ENCODE assay signal across 24 cellular contexts in genomic region chr2:128436498-128437180, GRCh38.
DNase-seq lines count a peak whose midpoint lies in the region; ATAC-seq and TF ChIP-seq lines count a peak whose summit lies in the region.
"Had no signal": no experiment of that assay in that cellular context is flagged by ENCODE, and none has a peak within 500 bp of the region (broad histone marks: within the 10 kb centered on the region; RNA-seq: fewer than 3 reads in every experiment).

No MANE protein-coding gene starts in this region.

- H3K27ac ChIP-seq in RWPE2 (ENCODE audit: poor library complexity, severe bottlenecking): no peak overlapping the region
- H3K27ac ChIP-seq: hepatocyte, left ventricle myocardium inferior, neural progenitor cell, transverse colon had no signal

- peak; percentile 31 for DNase-seq in activated effector memory CD4-positive, alpha-beta T cell treated with anti-CD3 and anti-CD28 coated beads, Interleukin-2, amount 50 U/mL, for 16 hours
- no peak for DNase-seq in activated effector memory CD4-positive, alpha-beta T cell treated with Interleukin-2 at 50 U/mL for 16 hours
- DNase-seq in RWPE2 (ENCODE audit: low spot score) (peak; percentile 32), islet precursor cell (peak; percentile 12), type B pancreatic cell (ENCODE audit: extremely low spot score, unreplicated experiment) (peak; percentile 1), NCI-H82 (lab: John Stamatoyannopoulos, UW) (no peak)
- DNase-seq in central memory CD4-positive, alpha-beta T cell: no peak
- DNase-seq: activated CD4-positive, CD25-positive, alpha-beta regulatory T cell treated with anti-CD3 and anti-CD28 coated beads, Interleukin-2, amount 50 U/mL, for 72 hours; activated naive CD4-positive, alpha-beta T cell treated with anti-CD3 and anti-CD28 coated beads, Interleukin-2, amount 10 ng/mL, durations not matched to agents 7 days and 5 days; activated T-cell treated with anti-CD3 and anti-CD28 coated beads, Interleukin-2, amount 50 U/mL, for 4 hours; amygdala; foreskin melanocyte; immature natural killer cell; left ventricle myocardium inferior; MG63; NCI-H1417 treated with DMSO at 0.1 percent for 48 hours; stimulated activated CD4-positive, alpha-beta T cell treated with anti-CD3 and anti-CD28 coated beads, Interleukin-4, amount 100 ng/mL, for 1 hour; stimulated activated naive CD4-positive, alpha-beta T cell; SW 1271; transverse colon had no signal

- H3K27me3 ChIP-seq in RWPE2 (ENCODE audit: insufficient read depth, poor library complexity, severe bottlenecking): no peaks in the 10 kb centered on the region
- H3K27me3 ChIP-seq: hepatocyte, MG63, neural progenitor cell, transverse colon had no signal

- H3K4me1 Mint-ChIP-seq in type B pancreatic cell (ENCODE audit: unreplicated experiment): peaks cover 28% of the 10 kb centered on the region
- H3K4me1 Mint-ChIP-seq: activated naive CD4-positive, alpha-beta T cell treated with anti-CD3 and anti-CD28 coated beads, Interleukin-2, amount 10 ng/mL, durations not matched to agents 7 days and 5 days; immature natural killer cell had no signal

- H3K4me3 ChIP-seq in RWPE2 (ENCODE audit: severe bottlenecking): no peak overlapping the region
- H3K4me3 ChIP-seq: hepatocyte, left ventricle myocardium inferior, MG63, neural progenitor cell, transverse colon had no signal

- TF ChIP-seq CTCF in RWPE2 (IDR thresholded peaks at IDR 0.05; ENCODE audit: poor library complexity, severe bottlenecking): no peak
- TF ChIP-seq CTCF in type B pancreatic cell (conservative IDR thresholded peaks at IDR 0.05): no peak

- H3K9me3 Mint-ChIP-seq in type B pancreatic cell: peaks cover 4% of the 10 kb centered on the region
- H3K9me3 Mint-ChIP-seq: activated naive CD4-positive, alpha-beta T cell treated with anti-CD3 and anti-CD28 coated beads, Interleukin-2, amount 10 ng/mL, durations not matched to agents 7 days and 5 days had no signal

- H3K27me3 Mint-ChIP-seq in type B pancreatic cell: no peaks in the 10 kb centered on the region

- ATAC-seq in RWPE2 (ENCODE audit: low read depth): no peak
- ATAC-seq in GM19324 (IDR thresholded peaks at IDR 0.05; ENCODE audit: low FRiP score, unreplicated experiment): no peak
- ATAC-seq: activated T-cell treated with anti-CD3 and anti-CD28 coated beads, Interleukin-2, amount 50 U/mL, for 4 hours had no signal

- H3K4me3 Mint-ChIP-seq in type B pancreatic cell: no peak overlapping the region
- H3K4me3 Mint-ChIP-seq: activated naive CD4-positive, alpha-beta T cell treated with anti-CD3 and anti-CD28 coated beads, Interleukin-2, amount 10 ng/mL, durations not matched to agents 7 days and 5 days; activated T-cell treated with anti-CD3 and anti-CD28 coated beads, Interleukin-2, amount 50 U/mL, for 4 hours; IgD-negative memory B cell; immature natural killer cell; neural progenitor cell had no signal

- H3K4me1 ChIP-seq in RWPE2 (ENCODE audit: insufficient read depth, poor library complexity, severe bottlenecking): no peaks in the 10 kb centered on the region
- H3K4me1 ChIP-seq: neural progenitor cell, transverse colon had no signal

- no peaks in the 10 kb centered on the region for H3K36me3 ChIP-seq in RWPE2 (ENCODE audit: low read depth)
- H3K36me3 ChIP-seq: left ventricle myocardium inferior, MG63, neural progenitor cell, transverse colon had no signal

- H3K36me3 Mint-ChIP-seq in type B pancreatic cell: no peaks in the 10 kb centered on the region
- H3K36me3 Mint-ChIP-seq: activated naive CD4-positive, alpha-beta T cell treated with anti-CD3 and anti-CD28 coated beads, Interleukin-2, amount 10 ng/mL, durations not matched to agents 7 days and 5 days; immature natural killer cell; neural progenitor cell had no signal

- H3K27ac Mint-ChIP-seq in type B pancreatic cell: no peak overlapping the region
- H3K27ac Mint-ChIP-seq: activated naive CD4-positive, alpha-beta T cell treated with anti-CD3 and anti-CD28 coated beads, Interleukin-2, amount 10 ng/mL, durations not matched to agents 7 days and 5 days; IgD-negative memory B cell; immature natural killer cell had no signal

- no peaks in the 10 kb centered on the region for H3K9me3 ChIP-seq in RWPE2 (ENCODE audit: severe bottlenecking)
- H3K9me3 ChIP-seq: left ventricle myocardium inferior, MG63, transverse colon had no signal

Comparison
In these comparisons a context has a peak if more than half of its experiments do, and no peak if none do; other contexts are left out.
1. DNase-seq: peak in activated effector memory CD4-positive, alpha-beta T cell treated with anti-CD3 and anti-CD28 coated beads, Interleukin-2, amount 50 U/mL, for 16 hours (single experiment), RWPE2 (single experiment), islet precursor cell (single experiment) and type B pancreatic cell (single experiment); none in activated effector memory CD4-positive, alpha-beta T cell treated with Interleukin-2 at 50 U/mL for 16 hours (single experiment), NCI-H82 (single experiment) and central memory CD4-positive, alpha-beta T cell (single experiment).